Comparison of ENCODE assay signal across 12 cellular contexts in the genomic region with DNA sequence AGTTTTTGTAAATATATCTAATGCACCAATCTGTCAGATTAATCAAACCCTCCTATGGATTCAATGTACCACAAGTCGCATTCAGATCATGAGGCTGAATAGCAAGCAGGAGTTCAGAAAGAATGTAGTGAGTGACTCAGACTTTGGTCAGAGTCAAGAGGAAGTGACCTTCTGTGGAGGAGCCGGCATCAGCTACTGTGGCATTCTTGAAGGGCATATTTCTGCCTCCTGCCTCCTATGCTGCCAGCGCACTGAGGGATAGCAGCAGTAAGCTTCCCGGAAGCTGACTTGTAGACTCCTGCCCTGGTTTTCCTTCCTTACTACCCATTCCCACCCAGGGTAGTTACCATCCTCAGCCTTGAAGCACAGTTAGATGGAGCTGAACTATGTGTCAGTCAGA.
DNase-seq lines count a peak whose midpoint lies in the region; ATAC-seq and TF ChIP-seq lines count a peak whose summit lies in the region.
"Had no signal": no experiment of that assay in that cellular context is flagged by ENCODE, and none has a peak within 500 bp of the region (broad histone marks: within the 10 kb centered on the region; RNA-seq: fewer than 3 reads in every experiment).

No MANE protein-coding gene starts in this region.

- no peak for ATAC-seq in GM21717 (IDR thresholded peaks at IDR 0.05; ENCODE audit: unreplicated experiment)
- ATAC-seq in GM19455 (IDR thresholded peaks at IDR 0.05; ENCODE audit: unreplicated experiment), result no peak
- ATAC-seq in gastrocnemius medialis, result no peak
- ATAC-seq in GM19467 (IDR thresholded peaks at IDR 0.05; ENCODE audit: unreplicated experiment), result no peak
- ATAC-seq: gastroesophageal sphincter had no signal

- in situ Hi-C loops in astrocyte of the cerebellum (cut with HindIII; ENCODE audit: low sequenced_read_pairs) (no loop called here), gastrocnemius medialis (cut with MboI; ENCODE audit: low sequenced_read_pairs in 4 of 4) (no loop called here)

- H3K27me3 ChIP-seq in gastrocnemius medialis, result no peaks in the 10 kb centered on the region

- intact Hi-C loops in gastrocnemius medialis (cut with DNase I; ENCODE audit: low total_unique reads), result no loop called here

- H3K4me1 ChIP-seq in gastrocnemius medialis, result no peaks in the 10 kb centered on the region
- H3K4me1 ChIP-seq: gastroesophageal sphincter had no signal

- DNase-seq in AG10803 (ENCODE audit: low read depth) (peak; percentile 57), MV-4-11 (lab: John Stamatoyannopoulos, UW) (peak; percentile 75), astrocyte of the cerebellum (ENCODE audit: low read depth) (peak; percentile 33), iris pigment epithelial cell (ENCODE audit: low read depth) (peak; percentile 40), gastrocnemius medialis (no peak)
- DNase-seq: activated CD8-positive, alpha-beta memory T cell treated with anti-CD3 and anti-CD28 coated beads, Interleukin-2, amount 50 U/mL, for 48 hours; MM.1S; NCI-H526 treated with DMSO at 0.1 percent for 48 hours had no signal

- no peak for TF ChIP-seq CTCF in AG10803 (conservative IDR thresholded peaks at IDR 0.05; ENCODE audit: low read length)
- no peak for TF ChIP-seq CTCF in astrocyte of the cerebellum (IDR thresholded peaks at IDR 0.05; ENCODE audit: low read depth, low read length, missing control alignments)
- TF ChIP-seq CTCF in gastrocnemius medialis (IDR thresholded peaks at IDR 0.05 in 4 of 5, conservative IDR thresholded peaks at IDR 0.05 in 1 of 5), result no peak

- H3K27ac ChIP-seq in gastrocnemius medialis, result no peak overlapping the region
- H3K27ac ChIP-seq: gastroesophageal sphincter had no signal

- H3K9me3 ChIP-seq in gastrocnemius medialis, result no peaks in the 10 kb centered on the region
- H3K9me3 ChIP-seq: gastroesophageal sphincter had no signal

- no peak overlapping the region for H3K4me3 ChIP-seq in AG10803 (ENCODE audit: low read length)
- H3K4me3 ChIP-seq in astrocyte of the cerebellum (ENCODE audit: low read depth, low read length), result no peak overlapping the region
- no peak overlapping the region for H3K4me3 ChIP-seq in gastrocnemius medialis
- H3K4me3 ChIP-seq: gastroesophageal sphincter had no signal

- no peak for TF ChIP-seq POLR2A in gastrocnemius medialis (IDR thresholded peaks at IDR 0.05)

- no peaks in the 10 kb centered on the region for H3K36me3 ChIP-seq in gastrocnemius medialis
- H3K36me3 ChIP-seq: gastroesophageal sphincter had no signal

Comparison
In these comparisons a context has a peak if more than half of its experiments do, and no peak if none do; other contexts are left out.
1. DNase-seq: peak in AG10803 (single experiment), MV-4-11 (single experiment), astrocyte of the cerebellum (single experiment) and iris pigment epithelial cell (single experiment); none in gastrocnemius medialis (0 of 2).